ENCODE assay signal across 12 cellular contexts in genomic region chr20:62321521-62321948, GRCh38. TPM values are rescaled to one million over a fixed set of nuclear protein-coding genes. Genes with fewer than 3 reads are reported as not detected.
DNase-seq lines count a peak whose midpoint lies in the region; ATAC-seq, FAIRE-seq and TF ChIP-seq lines count a peak whose summit lies in the region.
"Had no signal": no experiment of that assay in that cellular context is flagged by ENCODE, and none has a peak within 500 bp of the region (broad histone marks: within the 10 kb centered on the region; RNA-seq: fewer than 3 reads in every experiment).

No MANE protein-coding gene starts in this region.

- H3K79me2 ChIP-seq in HepG2 (ENCODE audit: insufficient read depth, low read length): no peaks in the 10 kb centered on the region

- in situ Hi-C loops in HepG2 (cut with HindIII; ENCODE audit: extremely low pct_ligation_motif_present, low pct_unique_long_range_greater_than_20kb): no loop called here

- H4K20me1 ChIP-seq in HepG2 (ENCODE audit: insufficient read depth, low read length): peaks cover 4% of the 10 kb centered on the region; the same call in 1 of the 2 replicates

- H3K4me2 ChIP-seq in HepG2 (ENCODE audit: low read depth, low read length): no peak overlapping the region

- CTCF ChIA-PET in HepG2 (lab: Yijun Ruan, JAX; ENCODE audit: low intra/inter-chr PET ratio, low total read pairs): no interaction called here

- 0 out of 2 replicates have a peak, but pooled peaks have one; percentile 13 for TF ChIP-seq CTCF in HepG2 (CRISPR knock-in tag; IDR thresholded peaks at IDR 0.05)

- H3K27me3 ChIP-seq in adipocyte (replicated peaks; ENCODE audit: control insufficient read depth, insufficient read depth, low read length) (no peaks in the 10 kb centered on the region), HepG2 (ENCODE audit: control insufficient read depth in 1 of 2, insufficient read depth in 2 of 2, low read length in 2 of 2) (no peaks in the 10 kb centered on the region)
- H3K27me3 ChIP-seq: thyroid gland had no signal

- 95% methylated on average over 7 of the region's 7 CpGs for WGBS in HepG2 (ENCODE audit: low lambda C conversion rate)

- no peak overlapping the region for H3K4me3 ChIP-seq in adipocyte (ENCODE audit: low read length)
- H3K4me3 ChIP-seq in HepG2 (replicated peaks in 1 of 3; ENCODE audit: insufficient read depth in 1 of 3, low read depth in 2 of 3, low read length in 3 of 3): no peak overlapping the region
- H3K4me3 ChIP-seq: thyroid gland had no signal

- DNase-seq in DMS53 (lab: John Stamatoyannopoulos, UW) (peak; percentile 60), DMS53 treated with DMSO at 0.1 percent for 48 hours (lab: John Stamatoyannopoulos, UW; ENCODE audit: unreplicated experiment) (no peak), HPDE6-E6E7 (ENCODE audit: extremely low spot score) (peak; percentile 72), adipocyte (ENCODE audit: low read depth) (peak; percentile 6), HepG2 (ENCODE audit: low spot score) (no peak), D341Med (ENCODE audit: low spot score) (no peak), A172 (ENCODE audit: low spot score) (no peak), OCI-M2 (lab: John Stamatoyannopoulos, UW; ENCODE audit: unreplicated experiment) (no peak)
- DNase-seq: NCI-H510A treated with DMSO at 0.1 percent for 48 hours, thyroid gland had no signal

- H3K27ac ChIP-seq in HepG2 (ENCODE audit: extremely low read length, insufficient read depth, low read length): no peak overlapping the region
- H3K27ac ChIP-seq: thyroid gland had no signal

- H3K36me3 ChIP-seq in adipocyte (ENCODE audit: control insufficient read depth, insufficient read depth, low read length, severe bottlenecking) (peaks cover 5% of the 10 kb centered on the region), HepG2 (replicated peaks in 1 of 2; ENCODE audit: control insufficient read depth in 1 of 2, insufficient read depth in 2 of 2, low read length in 2 of 2) (peaks cover 38 to 71% of the 10 kb centered on the region in 2 experiments)

- intact Hi-C loops in HepG2 (cut with micrococcal nuclease; ENCODE audit: unreplicated experiment): loop anchor here (1.0 kb wide), 1 partner anchor 19 kb away; no protein-coding TSS in a partner anchor

- POLR2A ChIA-PET in HepG2 (lab: Yijun Ruan, JAX): no interaction called here

- BruUV-seq in HepG2 (replicated peaks; lab: Mats Ljungman, UMichigan): no TSS peak

- no peak overlapping the region for H2AFZ ChIP-seq in HepG2 (ENCODE audit: low read length)

- H3K9me3 ChIP-seq in adipocyte (ENCODE audit: control insufficient read depth, low read length): no peaks in the 10 kb centered on the region
- H3K9me3 ChIP-seq in HepG2 (ENCODE audit: low read length): no peaks in the 10 kb centered on the region
- H3K9me3 ChIP-seq: thyroid gland had no signal

- no peak for FAIRE-seq in HepG2 (lab: Jason Lieb, UNC)
- FAIRE-seq: frontal cortex had no signal

- peak; percentile 18 for ATAC-seq in HepG2
- ATAC-seq: naive thymus-derived CD8-positive, alpha-beta T cell had no signal

- TF ChIP-seq RAD21 in HepG2 (CRISPR knock-in tag; IDR thresholded peaks at IDR 0.05): no peak

- no peak for TF ChIP-seq EP300 in HepG2 (IDR thresholded peaks at IDR 0.05; ENCODE audit: low read depth in 2 of 2, low read length in 2 of 2)
- TF ChIP-seq EP300 in HepG2 (CRISPR knock-in tag; IDR thresholded peaks at IDR 0.05; ENCODE audit: borderline replicate concordance): no peak

- 0 out of 4 replicates have a peak, but pooled peaks of 1 of the 2 experiments have one; percentile 24 for TF ChIP-seq POLR2A in HepG2 (IDR thresholded peaks at IDR 0.05; ENCODE audit: insufficient read depth in 1 of 2, low read depth in 2 of 2, low read length in 2 of 2)

- H3K9ac ChIP-seq in adipocyte (ENCODE audit: low read length) (no peak overlapping the region), HepG2 (ENCODE audit: insufficient read depth, low read depth, low read length) (no peak overlapping the region)

- H3K4me1 ChIP-seq in adipocyte (ENCODE audit: control insufficient read depth, insufficient read depth, low read length) (peaks cover 2% of the 10 kb centered on the region), HepG2 (ENCODE audit: insufficient read depth, low read length) (no peaks in the 10 kb centered on the region)
- H3K4me1 ChIP-seq: thyroid gland had no signal

TF ChIP-seq in HepG2, 621 proteins besides CTCF, POLR2A, EP300 and RAD21:
- TF ChIP-seq SP1 (IDR thresholded peaks at IDR 0.05) (no peak), SP1 (CRISPR knock-in tag; IDR thresholded peaks at IDR 0.05) (0 out of 2 replicates have a peak, but pooled peaks have one; percentile 14), ZNF260 (CRISPR knock-in tag; IDR thresholded peaks at IDR 0.05; ENCODE audit: borderline replicate concordance, low read depth) (no peak)
TF ChIP-seq in HepG2: peak in this region for 1.

RNA-seq across cellular contexts. Expression of gene ADRM1, which starts 18.7 kb away (rescaled TPM):
- total RNA-seq in HepG2 (2016; rRNA removed; fragmentation: Illumina TruSeq; extraction: Trizol): 143 and 154 TPM in 2 replicates
- 51.6 and 53.2 TPM in 2 replicates for total RNA-seq in HepG2 (2016; cell fraction: cytosol; rRNA removed; fragmentation: Illumina TruSeq; extraction: Trizol; ENCODE audit: low read depth)
- 149 and 159 TPM in 2 replicates for total RNA-seq in HepG2 (2016; cell fraction: insoluble cytoplasmic fraction; rRNA removed; fragmentation: Illumina TruSeq; extraction: Trizol)
- 59.3 and 62.8 TPM in 2 replicates for total RNA-seq in HepG2 (2016; cell fraction: membrane; rRNA removed; fragmentation: Illumina TruSeq; extraction: Trizol)
- 76.2 and 86.5 TPM in 2 replicates for total RNA-seq in HepG2 (2016; cell fraction: nucleus; rRNA removed; fragmentation: Illumina TruSeq; extraction: Trizol)
- polyA plus RNA-seq in HepG2 (2011; rRNA removed): 92.9 and 106 TPM in 2 replicates
- 90.4 and 144 TPM in 2 replicates for polyA plus RNA-seq in HepG2 (2011; cell fraction: cytosol; rRNA removed)
- 158 and 185 TPM in 2 replicates for polyA plus RNA-seq in HepG2 (2011; cell fraction: nucleus; rRNA removed)
- polyA plus RNA-seq in HepG2 (2012): 62.1 and 86.3 TPM in 2 replicates
- 50.3 and 52.6 TPM in 2 replicates for polyA plus RNA-seq in HepG2 (2016; cell fraction: cytosol; fragmentation: Illumina TruSeq; extraction: Trizol; ENCODE audit: low read depth)
- polyA plus RNA-seq in HepG2 (2016; cell fraction: insoluble cytoplasmic fraction; fragmentation: Illumina TruSeq; extraction: Trizol; ENCODE audit: low read depth): 185 and 189 TPM in 2 replicates
- polyA plus RNA-seq in HepG2 (2016; cell fraction: membrane; fragmentation: Illumina TruSeq; extraction: Trizol; ENCODE audit: low read depth): 54.2 and 55.6 TPM in 2 replicates
- 165 and 171 TPM in 2 replicates for polyA plus RNA-seq in HepG2 (2016; cell fraction: nucleus; fragmentation: Illumina TruSeq; extraction: Trizol; ENCODE audit: insufficient read depth, low read depth)
- polyA minus RNA-seq in HepG2 (2011; rRNA and poly(A)+ RNA removed; ENCODE audit: low replicate concordance): 92.6 and 107 TPM in 2 replicates
- polyA minus RNA-seq in HepG2 (2011; cell fraction: cytosol; rRNA and poly(A)+ RNA removed): 50.7 and 55.0 TPM in 2 replicates
- polyA minus RNA-seq in HepG2 (2011; cell fraction: nucleus; rRNA and poly(A)+ RNA removed): 47.2 and 49.4 TPM in 2 replicates
- 329 and 402 TPM in 2 replicates for total RNA-seq in A172 (2014; rRNA removed; shearing (Covaris generic))

RNA-seq across cellular contexts. Expression of gene LAMA5, which starts 45.6 kb away (rescaled TPM):
- 28.5 and 44.7 TPM in 2 replicates for total RNA-seq in HepG2 (2016; rRNA removed; fragmentation: Illumina TruSeq; extraction: Trizol)
- total RNA-seq in HepG2 (2016; cell fraction: cytosol; rRNA removed; fragmentation: Illumina TruSeq; extraction: Trizol; ENCODE audit: low read depth): 32.2 and 40.1 TPM in 2 replicates
- total RNA-seq in HepG2 (2016; cell fraction: insoluble cytoplasmic fraction; rRNA removed; fragmentation: Illumina TruSeq; extraction: Trizol): 24.0 and 53.5 TPM in 2 replicates
- 23.5 and 24.2 TPM in 2 replicates for total RNA-seq in HepG2 (2016; cell fraction: membrane; rRNA removed; fragmentation: Illumina TruSeq; extraction: Trizol)
- 108 and 131 TPM in 2 replicates for total RNA-seq in HepG2 (2016; cell fraction: nucleus; rRNA removed; fragmentation: Illumina TruSeq; extraction: Trizol)
- polyA plus RNA-seq in HepG2 (2011; rRNA removed): 21.0 and 22.7 TPM in 2 replicates
- 9.5 and 17.6 TPM in 2 replicates for polyA plus RNA-seq in HepG2 (2011; cell fraction: cytosol; rRNA removed)
- 504 and 754 TPM in 2 replicates for polyA plus RNA-seq in HepG2 (2011; cell fraction: nucleus; rRNA removed)
- 96.2 and 135 TPM in 2 replicates for polyA plus RNA-seq in HepG2 (2012)
- polyA plus RNA-seq in HepG2 (2016; cell fraction: cytosol; fragmentation: Illumina TruSeq; extraction: Trizol; ENCODE audit: low read depth): 12.5 and 12.7 TPM in 2 replicates
- 34.3 and 49.3 TPM in 2 replicates for polyA plus RNA-seq in HepG2 (2016; cell fraction: insoluble cytoplasmic fraction; fragmentation: Illumina TruSeq; extraction: Trizol; ENCODE audit: low read depth)
- polyA plus RNA-seq in HepG2 (2016; cell fraction: membrane; fragmentation: Illumina TruSeq; extraction: Trizol; ENCODE audit: low read depth): 14.2 and 17.2 TPM in 2 replicates
- 598 and 620 TPM in 2 replicates for polyA plus RNA-seq in HepG2 (2016; cell fraction: nucleus; fragmentation: Illumina TruSeq; extraction: Trizol; ENCODE audit: insufficient read depth, low read depth)
- polyA minus RNA-seq in HepG2 (2011; rRNA and poly(A)+ RNA removed; ENCODE audit: low replicate concordance): 26.2 and 35.7 TPM in 2 replicates
- polyA minus RNA-seq in HepG2 (2011; cell fraction: cytosol; rRNA and poly(A)+ RNA removed): 23.2 and 27.1 TPM in 2 replicates
- polyA minus RNA-seq in HepG2 (2011; cell fraction: nucleus; rRNA and poly(A)+ RNA removed): 70.0 and 71.2 TPM in 2 replicates
- 63.8 and 81.2 TPM in 2 replicates for total RNA-seq in A172 (2014; rRNA removed; shearing (Covaris generic))

Comparison
In these comparisons a context has a peak if more than half of its experiments do, and no peak if none do; other contexts are left out.
1. DNase-seq: peak in DMS53 (single experiment), HPDE6-E6E7 (single experiment) and adipocyte (single experiment); none in DMS53 treated with DMSO at 0.1 percent for 48 hours (single experiment), HepG2 (single experiment), D341Med (single experiment), A172 (single experiment) and OCI-M2 (single experiment).